9 cellular contexts compared by ENCODE assay signal in the genomic region with DNA sequence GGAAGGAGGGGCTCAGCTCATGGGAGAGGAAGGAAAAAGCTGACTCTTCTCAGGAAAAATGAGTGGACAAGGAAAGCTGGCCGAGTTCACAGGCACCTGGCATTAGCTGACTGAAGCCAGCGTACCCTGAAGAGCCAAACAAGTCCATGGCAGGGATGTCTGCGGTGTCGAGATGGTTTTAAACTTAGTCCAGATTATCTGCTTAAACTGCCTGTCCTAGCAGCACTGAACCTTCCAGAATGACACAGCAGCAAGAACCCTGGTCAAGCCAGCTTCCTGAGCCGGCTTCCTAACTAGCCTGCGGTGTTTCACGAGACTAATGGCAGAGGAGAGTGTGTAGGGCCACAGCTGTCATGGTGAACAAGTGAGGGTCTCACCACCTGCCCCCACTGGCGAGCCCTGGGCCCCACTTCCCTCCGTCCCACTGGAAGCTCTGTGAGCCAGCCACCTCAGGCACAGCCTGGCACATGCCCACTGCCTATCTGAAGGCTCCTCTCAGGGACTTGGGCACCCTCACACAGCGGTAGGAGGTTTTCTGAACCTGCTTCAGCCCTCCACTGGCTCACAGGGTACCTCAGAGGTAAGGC. TPM values are rescaled to one million over a fixed set of nuclear protein-coding genes. Genes with fewer than 3 reads are reported as not detected.
DNase-seq lines count a peak whose midpoint lies in the region; TF ChIP-seq lines count a peak whose summit lies in the region.
"Had no signal": no experiment of that assay in that cellular context is flagged by ENCODE, and none has a peak within 500 bp of the region (broad histone marks: within the 10 kb centered on the region; RNA-seq: fewer than 3 reads in every experiment).

No MANE protein-coding gene starts in this region.

- H3K4me1 ChIP-seq in duodenal mucosa (ENCODE audit: control insufficient read depth in 1 of 2, insufficient read depth in 2 of 2, low read length in 2 of 2) (peaks cover 5 to 9% of the 10 kb centered on the region in 2 donors), muscle layer of colon (ENCODE audit: insufficient read depth, low read length) (peaks cover 69% of the 10 kb centered on the region), thyroid gland (peaks cover 25 to 37% of the 10 kb centered on the region in 2 donors)

- no peak for TF ChIP-seq CTCF in thyroid gland (IDR thresholded peaks at IDR 0.05)

- TF ChIP-seq POLR2A in thyroid gland (IDR thresholded peaks at IDR 0.05): no peak

- H3K27ac ChIP-seq in duodenal mucosa (ENCODE audit: low read depth, low read length) (peak overlapping the region; percentile 83), muscle layer of colon (ENCODE audit: low read depth, low read length) (peak overlapping the region; percentile 98), thyroid gland (peak overlapping the region; percentile 89 to 94 (median 93))

- intact Hi-C loops in thyroid gland (cut with DNase I): no loop called here

- H3K36me3 ChIP-seq in duodenal mucosa (ENCODE audit: control insufficient read depth in 1 of 2, insufficient read depth in 2 of 2, low read length in 2 of 2) (peaks cover 0 to 5% of the 10 kb centered on the region in 2 donors), muscle layer of colon (ENCODE audit: insufficient read depth, low read length) (peaks cover 3% of the 10 kb centered on the region), thyroid gland (no peaks in the 10 kb centered on the region)

- no peak overlapping the region for H3K4me3 ChIP-seq in duodenal mucosa (ENCODE audit: low read depth in 1 of 2, low read length in 2 of 2)
- H3K4me3 ChIP-seq in muscle layer of colon (ENCODE audit: low read depth in 1 of 2, low read length in 2 of 2): peak overlapping the region in 1 of 2 donors; percentile 12
- no peak overlapping the region for H3K4me3 ChIP-seq in thyroid gland (replicated peaks in 1 of 3)

- H3K9ac ChIP-seq in duodenal mucosa (ENCODE audit: low read depth in 1 of 2, low read length in 2 of 2) (no peak overlapping the region), muscle layer of colon (ENCODE audit: low read length) (peak overlapping the region; percentile 37)

- H3K9me3 ChIP-seq in duodenal mucosa (ENCODE audit: control insufficient read depth in 1 of 2, low read length in 2 of 2) (no peaks in the 10 kb centered on the region), muscle layer of colon (ENCODE audit: low read length) (no peaks in the 10 kb centered on the region), thyroid gland (no peaks in the 10 kb centered on the region)

- in situ Hi-C loops in KBM-7 (cut with MboI; ENCODE audit: low pct_unique_long_range_greater_than_20kb, low sequenced_read_pairs): no loop called here

- H3K27me3 ChIP-seq in duodenal mucosa (ENCODE audit: control insufficient read depth in 1 of 2, insufficient read depth in 2 of 2, low read length in 2 of 2): no peaks in the 10 kb centered on the region
- H3K27me3 ChIP-seq in muscle layer of colon (ENCODE audit: control insufficient read depth in 1 of 2, insufficient read depth in 2 of 2, low read length in 2 of 2): no peaks in the 10 kb centered on the region
- no peaks in the 10 kb centered on the region for H3K27me3 ChIP-seq in thyroid gland

- 69 to 83% methylated on average over 9 of the region's 10 CpGs for WGBS in thyroid gland, 2 donors

- DNase-seq in RPMI7951 (ENCODE audit: low read depth) (peak; percentile 31), thyroid gland (no peak), activated gamma-delta T cell (lab: John Stamatoyannopoulos, UW) (no peak), KBM-7 (no peak), NCI-H1436 (lab: John Stamatoyannopoulos, UW) (no peak)
- DNase-seq: activated CD8-positive, alpha-beta memory T cell treated with anti-CD3 and anti-CD28 coated beads, Interleukin-2, amount 10 ng/mL, durations not matched to agents 7 days and 5 days; NCI-H2107 had no signal

RNA-seq across cellular contexts. Expression of gene MTSS2, which starts 28.8 kb away (rescaled TPM):
- total RNA-seq in RPMI7951 (2014; rRNA removed; shearing (Covaris generic)): 7.3 and 22.1 TPM in 2 replicates
- total RNA-seq in thyroid gland: 10 to 100 TPM; 11.3 to 39.8 (median 26.7) TPM
